14 cellular contexts compared by ENCODE assay signal in genomic region chr11:45409587-45409986, GRCh38.
"Had no signal": no experiment of that assay in that cellular context is flagged by ENCODE, and none has a peak within 500 bp of the region (broad histone marks: within the 10 kb centered on the region; RNA-seq: fewer than 3 reads in every experiment).

No MANE protein-coding gene starts in this region.

- H3K36me3 ChIP-seq: left lung, thyroid gland had no signal

- H3K27ac Mint-ChIP-seq: activated naive CD4-positive, alpha-beta T cell treated with anti-CD3 and anti-CD28 coated beads, Interleukin-2, amount 50 U/mL, for 72 hours; immature natural killer cell; mesothelial cell of epicardium; naive B cell had no signal

- H3K4me1 ChIP-seq: left lung had no signal

- H3K36me3 Mint-ChIP-seq: activated naive CD4-positive, alpha-beta T cell treated with anti-CD3 and anti-CD28 coated beads, Interleukin-2, amount 50 U/mL, for 72 hours; immature natural killer cell; mesothelial cell of epicardium; naive B cell had no signal

- H3K27me3 ChIP-seq: thyroid gland had no signal

- H3K9me3 Mint-ChIP-seq: activated naive CD4-positive, alpha-beta T cell treated with anti-CD3 and anti-CD28 coated beads, Interleukin-2, amount 50 U/mL, for 72 hours; immature natural killer cell; mesothelial cell of epicardium; naive B cell had no signal

- H3K4me3 Mint-ChIP-seq: immature natural killer cell, mesothelial cell of epicardium, naive B cell had no signal

- H3K27ac ChIP-seq: left lung, thyroid gland had no signal

- FAIRE-seq: small intestine had no signal

- DNase-seq: activated effector memory CD4-positive, alpha-beta T cell treated with Interleukin-2 at 50 U/mL for 16 hours; amygdala; cerebellar nuclear complex; dermis blood vessel endothelial cell; immature natural killer cell; left lung; naive B cell; posterior cingulate gyrus; right cardiac atrium; small intestine had no signal

- H3K4me3 ChIP-seq: left lung, thyroid gland had no signal

- H3K4me1 Mint-ChIP-seq: immature natural killer cell, naive B cell had no signal

- ATAC-seq: activated CD4-positive, CD25-positive, alpha-beta regulatory T cell treated with anti-CD3 and anti-CD28 coated beads, Interleukin-2, amount 50 U/mL, for 24 hours; activated naive CD4-positive, alpha-beta T cell treated with anti-CD3 and anti-CD28 coated beads, Interleukin-2, amount 50 U/mL, for 72 hours; left lung; right cardiac atrium had no signal

- H3K9me3 ChIP-seq: left lung, thyroid gland had no signal
